In genomic region chr5:139636975-139637408, GRCh38 we compare ENCODE assay signal across 1 cellular context.
TF ChIP-seq lines count a peak whose summit lies in the region.

No MANE protein-coding gene starts in this region.

TF ChIP-seq in K562, 482 proteins besides CTCF, POLR2A, EP300 and RAD21 (continued from another document and continues in another):
- TF ChIP-seq HINFP (tag; conservative IDR thresholded peaks at IDR 0.05; ENCODE audit: low read depth), result no peak
- TF ChIP-seq POLR2AphosphoS5 (IDR thresholded peaks at IDR 0.05; ENCODE audit: control insufficient read depth, insufficient read depth, low read depth, low read length), result no peak
- no peak for TF ChIP-seq BRF2 (IDR thresholded peaks at IDR 0.05; ENCODE audit: borderline replicate concordance, insufficient read depth, insufficient read length)
- no peak for TF ChIP-seq SLC30A9 (CRISPR knock-in tag; IDR thresholded peaks at IDR 0.05)
- TF ChIP-seq PHB (CRISPR knock-in tag; IDR thresholded peaks at IDR 0.05), result no peak
- no peak for TF ChIP-seq MEIS2 (IDR thresholded peaks at IDR 0.05; ENCODE audit: partially characterized antibody)
- TF ChIP-seq MTF1 (CRISPR knock-in tag; IDR thresholded peaks at IDR 0.05; ENCODE audit: borderline replicate concordance), result no peak
- no peak for TF ChIP-seq MCM2 (IDR thresholded peaks at IDR 0.05; ENCODE audit: low read depth)
- TF ChIP-seq SAFB (IDR thresholded peaks at IDR 0.05; ENCODE audit: borderline replicate concordance, low read depth, low read length), result no peak
- peak in 1 of 2 experiments; percentile 38 for TF ChIP-seq AFF1 (IDR thresholded peaks at IDR 0.05; ENCODE audit: low read depth in 1 of 2, partially characterized antibody in 2 of 2)
- TF ChIP-seq DNMT1 (IDR thresholded peaks at IDR 0.05), result no peak
- TF ChIP-seq RBBP5 (IDR thresholded peaks at IDR 0.05; ENCODE audit: borderline replicate concordance, insufficient read depth, low read length, poor library complexity, severe bottlenecking), result no peak
- TF ChIP-seq NFRKB (IDR thresholded peaks at IDR 0.05; ENCODE audit: low read depth), result no peak; the same call in 1 of the 2 replicates
- TF ChIP-seq TCF3 (CRISPR knock-in tag; IDR thresholded peaks at IDR 0.05), result no peak
- TF ChIP-seq SMARCA4 (IDR thresholded peaks at IDR 0.05), result peak; percentile 39
- peak; percentile 76; the same call in 1 of the 2 replicates for TF ChIP-seq MIER1 (IDR thresholded peaks at IDR 0.05; ENCODE audit: low read depth)
- TF ChIP-seq SMARCC2 (IDR thresholded peaks at IDR 0.05; ENCODE audit: low read depth), result no peak
- TF ChIP-seq NR3C1 (CRISPR knock-in tag; IDR thresholded peaks at IDR 0.05), result no peak
- no peak for TF ChIP-seq SIN3A (IDR thresholded peaks at IDR 0.05; ENCODE audit: borderline replicate concordance in 2 of 2, control insufficient read depth in 1 of 2, low read depth in 2 of 2, low read length in 2 of 2)
- no peak for TF ChIP-seq NR1H2 (CRISPR knock-in tag; IDR thresholded peaks at IDR 0.05)
- TF ChIP-seq BHLHE40 (IDR thresholded peaks at IDR 0.05; ENCODE audit: low read length), result no peak
- TF ChIP-seq ILK (tag; IDR thresholded peaks at IDR 0.05; ENCODE audit: borderline replicate concordance, low read depth), result no peak
- peak in 1 of 2 experiments; percentile 11; a peak in 1 of 4 replicates for TF ChIP-seq HDAC1 (IDR thresholded peaks at IDR 0.05)
- TF ChIP-seq CTCFL (IDR thresholded peaks at IDR 0.05; ENCODE audit: borderline replicate concordance, insufficient read depth, low read depth, low read length, poor library complexity, severe bottlenecking), result no peak
- no peak for TF ChIP-seq DIDO1 (tag; IDR thresholded peaks at IDR 0.05; ENCODE audit: low read depth)
- no peak for TF ChIP-seq CXXC5 (CRISPR knock-in tag; IDR thresholded peaks at IDR 0.05)
- TF ChIP-seq CGGBP1 (CRISPR knock-in tag; IDR thresholded peaks at IDR 0.05), result no peak
- TF ChIP-seq ZNF311 (CRISPR knock-in tag; IDR thresholded peaks at IDR 0.05), result no peak
- TF ChIP-seq CBFA2T2 (conservative IDR thresholded peaks at IDR 0.05), result no peak
- TF ChIP-seq YY1 (IDR thresholded peaks at IDR 0.05; ENCODE audit: borderline replicate concordance in 1 of 3, control insufficient read depth in 1 of 3, extremely low read depth in 1 of 3, insufficient read depth in 3 of 3, insufficient read length in 1 of 3, insufficient replicate concordance in 2 of 3, low read depth in 1 of 3, low read length in 2 of 3), result no peak
- no peak for TF ChIP-seq REST (CRISPR knock-in tag; IDR thresholded peaks at IDR 0.05; ENCODE audit: low read depth)
- no peak for TF ChIP-seq IRF2 (CRISPR knock-in tag; IDR thresholded peaks at IDR 0.05)
- peak; percentile 86 for TF ChIP-seq ATF3 (IDR thresholded peaks at IDR 0.05)
- TF ChIP-seq ATF3 (CRISPR knock-in tag; conservative IDR thresholded peaks at IDR 0.05), result no peak
- no peak for TF ChIP-seq TBL1XR1 (IDR thresholded peaks at IDR 0.05; ENCODE audit: low read length in 2 of 2)
- TF ChIP-seq ILF3 (IDR thresholded peaks at IDR 0.05; ENCODE audit: borderline replicate concordance), result no peak
- TF ChIP-seq CREB3 (tag; conservative IDR thresholded peaks at IDR 0.05; ENCODE audit: low read depth), result no peak
- no peak for TF ChIP-seq POLR2G (IDR thresholded peaks at IDR 0.05; ENCODE audit: low read depth, low read length)
- TF ChIP-seq IRF9 (tag; IDR thresholded peaks at IDR 0.05), result no peak
- TF ChIP-seq KDM2B (CRISPR knock-in tag; IDR thresholded peaks at IDR 0.05), result no peak
- no peak for TF ChIP-seq ID3 (CRISPR knock-in tag; IDR thresholded peaks at IDR 0.05)
- no peak for TF ChIP-seq ID3 (tag; IDR thresholded peaks at IDR 0.05)
- TF ChIP-seq ZNF282 (CRISPR knock-in tag; IDR thresholded peaks at IDR 0.05), result no peak
- no peak for TF ChIP-seq TAL1 (IDR thresholded peaks at IDR 0.05)
- TF ChIP-seq KDM4B (IDR thresholded peaks at IDR 0.05; ENCODE audit: borderline replicate concordance in 2 of 2, low read depth in 1 of 2), result no peak
